Comparison of ENCODE assay signal across 26 cellular contexts in the genomic region with DNA sequence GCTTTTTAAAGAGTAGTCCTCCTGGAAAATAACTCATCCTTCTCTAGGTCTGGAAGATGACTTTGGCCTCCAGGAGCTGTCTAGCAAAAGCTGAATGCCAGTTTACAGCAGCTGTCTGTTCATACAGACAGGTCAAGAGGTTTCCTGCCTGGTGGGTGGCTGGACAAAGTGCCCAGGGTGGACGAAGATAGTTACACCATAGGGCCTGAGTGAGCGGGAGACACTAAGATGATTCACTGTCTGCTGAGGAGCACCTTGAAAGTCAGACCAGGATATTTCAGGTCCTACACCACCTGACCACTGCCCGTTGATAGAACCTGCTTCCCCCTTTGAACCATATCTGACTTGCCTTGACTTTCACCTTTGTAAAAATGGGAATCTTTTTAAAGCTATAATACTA.
"Had no signal": no experiment of that assay in that cellular context is flagged by ENCODE, and none has a peak within 500 bp of the region (broad histone marks: within the 10 kb centered on the region; RNA-seq: fewer than 3 reads in every experiment).

No MANE protein-coding gene starts in this region.

- H3K4me2 ChIP-seq: neural progenitor cell had no signal

- H3K27ac ChIP-seq: coronary artery, heart right ventricle, left lung, neural progenitor cell, prostate gland, right atrium auricular region, sigmoid colon, spleen, thoracic aorta, upper lobe of right lung, uterus had no signal

- H3K9ac ChIP-seq: neural progenitor cell had no signal

- H3K4me3 ChIP-seq: coronary artery, esophagus squamous epithelium, heart right ventricle, left lung, neural progenitor cell, prostate gland, right atrium auricular region, sigmoid colon, skin epidermis, spleen, thoracic aorta, tibial nerve, upper lobe of right lung, uterus had no signal

- DNase-seq: effector memory CD8-positive, alpha-beta T cell; erythroblast; esophagus squamous epithelium; foreskin melanocyte; glutamatergic neuron; heart right ventricle; hippocampal formation; left cardiac atrium; left lung; mesendoderm; midbrain; naive thymus-derived CD4-positive, alpha-beta T cell; nucleus accumbens; sigmoid colon; spleen; stimulated activated CD4-positive, alpha-beta T cell treated with anti-CD3 and anti-CD28 coated beads, Interleukin-4, amount 100 ng/mL, for 4 hours; stimulated activated naive B cell treated with anti-CD40 and anti-IgM and Interleukin-4, amounts not matched to agents 10 μg/mL and 1 μg/mL and 100 μg/mL, for 72 hours; upper lobe of right lung; uterus had no signal

- H3K27me3 ChIP-seq: esophagus squamous epithelium, heart right ventricle, left lung, neural progenitor cell, right atrium auricular region, sigmoid colon, tibial nerve, upper lobe of right lung, uterus had no signal

- H3K9me3 ChIP-seq: esophagus squamous epithelium, heart right ventricle, left lung, prostate gland, right atrium auricular region, sigmoid colon, spleen, thoracic aorta, tibial nerve, upper lobe of right lung, uterus had no signal

- H3K36me3 ChIP-seq: esophagus squamous epithelium, heart right ventricle, left lung, neural progenitor cell, prostate gland, right atrium auricular region, sigmoid colon, spleen, thoracic aorta, tibial nerve, upper lobe of right lung, uterus had no signal

- H2AFZ ChIP-seq: neural progenitor cell had no signal
